Comparison of ENCODE assay signal across 13 cellular contexts in the genomic region with DNA sequence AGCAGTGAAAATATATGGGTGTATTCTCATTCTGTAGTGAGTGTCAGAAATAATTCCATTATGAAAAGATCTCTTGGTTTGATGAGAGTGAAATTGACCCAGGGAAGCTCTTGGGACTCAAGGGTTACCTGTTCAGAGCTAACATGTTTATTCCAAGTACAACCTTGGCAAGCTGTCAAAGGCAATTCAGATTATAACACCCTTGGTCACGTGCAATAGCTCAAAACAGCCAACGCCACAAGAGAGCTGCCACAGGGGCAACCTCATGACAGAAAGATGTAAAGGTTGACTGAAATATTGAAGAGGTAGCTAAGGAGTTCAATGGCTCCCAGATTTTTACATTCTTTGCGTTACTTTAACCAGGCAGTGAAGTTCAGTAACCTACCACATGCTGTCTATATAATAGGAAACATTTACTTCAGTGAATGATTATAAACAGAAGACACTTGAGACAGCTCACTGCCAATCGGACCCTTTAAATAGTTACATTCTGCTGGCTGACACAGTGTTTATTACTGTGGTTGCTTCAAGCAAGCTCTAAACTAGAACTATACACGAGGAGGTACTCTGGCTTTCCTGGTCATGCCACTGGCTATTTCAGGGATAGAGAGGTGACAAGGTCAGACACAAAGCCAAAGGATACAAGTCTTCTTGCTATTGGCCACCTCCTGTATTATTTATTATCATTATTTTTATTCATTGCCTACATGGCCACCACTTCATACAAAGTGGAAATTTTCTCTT.
DNase-seq lines count a peak whose midpoint lies in the region; ATAC-seq and TF ChIP-seq lines count a peak whose summit lies in the region.
"Had no signal": no experiment of that assay in that cellular context is flagged by ENCODE, and none has a peak within 500 bp of the region (broad histone marks: within the 10 kb centered on the region; RNA-seq: fewer than 3 reads in every experiment).

No MANE protein-coding gene starts in this region.

- WGBS in thyroid gland, 2 donors: 33 to 42% methylated on average over 5 of the region's 5 CpGs

- DNase-seq in NCI-H128 (lab: John Stamatoyannopoulos, UW; ENCODE audit: unreplicated experiment) (peak; percentile 49), NCI-H345 (lab: John Stamatoyannopoulos, UW) (peak; percentile 96), left ventricle myocardium inferior (no peak), thyroid gland (peak; percentile 33 to 35), MG63 (no peak)
- DNase-seq: activated naive CD4-positive, alpha-beta T cell treated with anti-CD3 and anti-CD28 coated beads for 36 hours; activated T-cell treated with anti-CD3 and anti-CD28 coated beads for 4 hours; Calu3; immature natural killer cell; mesendoderm; stimulated activated CD4-positive, alpha-beta T cell treated with anti-CD3 and anti-CD28 coated beads, Interleukin-4, amount 100 ng/mL, for 1 hour had no signal

- TF ChIP-seq POLR2A in thyroid gland (IDR thresholded peaks at IDR 0.05): no peak

- H3K4me1 ChIP-seq in left ventricle myocardium inferior: peaks cover 48% of the 10 kb centered on the region
- H3K4me1 ChIP-seq in thyroid gland: peaks cover 0 to 6% of the 10 kb centered on the region in 2 donors

- TF ChIP-seq CTCF in left ventricle myocardium inferior (IDR thresholded peaks at IDR 0.05; ENCODE audit: borderline replicate concordance): no peak
- no peak for TF ChIP-seq CTCF in thyroid gland (IDR thresholded peaks at IDR 0.05)

- H3K4me3 ChIP-seq in left ventricle myocardium inferior: no peak overlapping the region
- H3K4me3 ChIP-seq in thyroid gland (replicated peaks in 1 of 3): no peak overlapping the region
- H3K4me3 ChIP-seq in MG63: no peak overlapping the region

- H3K36me3 ChIP-seq in left ventricle myocardium inferior (no peaks in the 10 kb centered on the region), thyroid gland (no peaks in the 10 kb centered on the region), MG63 (no peaks in the 10 kb centered on the region; the same call in 1 of the 2 replicates)

- H3K9me3 ChIP-seq in left ventricle myocardium inferior (replicated peaks) (peaks cover 14% of the 10 kb centered on the region), thyroid gland (no peaks in the 10 kb centered on the region), MG63 (no peaks in the 10 kb centered on the region)

- no peak for ATAC-seq in esophagus mucosa
- ATAC-seq in GM18519 (IDR thresholded peaks at IDR 0.05; ENCODE audit: low FRiP score, unreplicated experiment): no peak

- H3K27ac ChIP-seq in left ventricle myocardium inferior (replicated peaks) (peak overlapping the region; percentile 78), thyroid gland (no peak overlapping the region)

- no peaks in the 10 kb centered on the region for H3K27me3 ChIP-seq in left ventricle myocardium inferior (ENCODE audit: low read depth)
- H3K27me3 ChIP-seq in thyroid gland: no peaks in the 10 kb centered on the region
- no peaks in the 10 kb centered on the region for H3K27me3 ChIP-seq in MG63

- intact Hi-C loops in left ventricle myocardium inferior (cut with micrococcal nuclease) (no loop called here), thyroid gland (cut with DNase I) (no loop called here)

Comparison
In these comparisons a context has a peak if more than half of its experiments do, and no peak if none do; other contexts are left out.
1. DNase-seq: peak in NCI-H128 (single experiment), NCI-H345 (single experiment) and thyroid gland (2 of 2); none in left ventricle myocardium inferior (single experiment) and MG63 (single experiment).